Comparison of ENCODE assay signal across 1 cellular context in genomic region chr19:31334101-31334848, GRCh38.
TF ChIP-seq lines count a peak whose summit lies in the region.

No MANE protein-coding gene starts in this region.

TF ChIP-seq in IMR-90, 13 proteins besides CTCF, POLR2A, EP300 and RAD21 (continued from another document):
- no peak for TF ChIP-seq FOS (IDR thresholded peaks at IDR 0.05; ENCODE audit: low read depth, low read length)
